Comparison of ENCODE assay signal across 8 cellular contexts in genomic region chr2:55419514-55420243, GRCh38. TPM values are rescaled to one million over a fixed set of nuclear protein-coding genes. Genes with fewer than 3 reads are reported as not detected.
A peak's percentile ranks its signal among the peaks of the same experiment; 100 is the strongest.
DNase-seq lines count a peak whose midpoint lies in the region; ATAC-seq and TF ChIP-seq lines count a peak whose summit lies in the region.

A gene with protein sequence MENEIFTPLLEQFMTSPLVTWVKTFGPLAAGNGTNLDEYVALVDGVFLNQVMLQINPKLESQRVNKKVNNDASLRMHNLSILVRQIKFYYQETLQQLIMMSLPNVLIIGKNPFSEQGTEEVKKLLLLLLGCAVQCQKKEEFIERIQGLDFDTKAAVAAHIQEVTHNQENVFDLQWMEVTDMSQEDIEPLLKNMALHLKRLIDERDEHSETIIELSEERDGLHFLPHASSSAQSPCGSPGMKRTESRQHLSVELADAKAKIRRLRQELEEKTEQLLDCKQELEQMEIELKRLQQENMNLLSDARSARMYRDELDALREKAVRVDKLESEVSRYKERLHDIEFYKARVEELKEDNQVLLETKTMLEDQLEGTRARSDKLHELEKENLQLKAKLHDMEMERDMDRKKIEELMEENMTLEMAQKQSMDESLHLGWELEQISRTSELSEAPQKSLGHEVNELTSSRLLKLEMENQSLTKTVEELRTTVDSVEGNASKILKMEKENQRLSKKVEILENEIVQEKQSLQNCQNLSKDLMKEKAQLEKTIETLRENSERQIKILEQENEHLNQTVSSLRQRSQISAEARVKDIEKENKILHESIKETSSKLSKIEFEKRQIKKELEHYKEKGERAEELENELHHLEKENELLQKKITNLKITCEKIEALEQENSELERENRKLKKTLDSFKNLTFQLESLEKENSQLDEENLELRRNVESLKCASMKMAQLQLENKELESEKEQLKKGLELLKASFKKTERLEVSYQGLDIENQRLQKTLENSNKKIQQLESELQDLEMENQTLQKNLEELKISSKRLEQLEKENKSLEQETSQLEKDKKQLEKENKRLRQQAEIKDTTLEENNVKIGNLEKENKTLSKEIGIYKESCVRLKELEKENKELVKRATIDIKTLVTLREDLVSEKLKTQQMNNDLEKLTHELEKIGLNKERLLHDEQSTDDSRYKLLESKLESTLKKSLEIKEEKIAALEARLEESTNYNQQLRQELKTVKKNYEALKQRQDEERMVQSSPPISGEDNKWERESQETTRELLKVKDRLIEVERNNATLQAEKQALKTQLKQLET (N-terminal part only) (minus strand): TSS chr2:55419856. CDS start chr2:55419079, 777 bp downstream.

- H3K36me3 Mint-ChIP-seq in nephron (ENCODE audit: low read depth): peaks cover 9% of the 10 kb centered on the region

- peak within 1 kb of the TSS; percentile 96 to 98 (median 98) for H3K4me3 Mint-ChIP-seq in nephron

- peak within 1 kb of the TSS; percentile 93 for H3K4me3 ChIP-seq in fibroblast of the aortic adventitia (ENCODE audit: low read depth, low read length)

- ATAC-seq in stimulated activated naive CD8-positive, alpha-beta T cell treated with anti-CD3 and anti-CD28 coated beads, Interleukin-15, Interleukin-2, amounts not matched to agents 100 U/mL and 50 U/mL, for 24 hours: peak; percentile 92

- no peaks in the 10 kb centered on the region for H3K27me3 Mint-ChIP-seq in nephron (ENCODE audit: low read depth)

- no peaks in the 10 kb centered on the region for H3K9me3 Mint-ChIP-seq in nephron

- peak; percentile 99 for DNase-seq in ELF-1 (ENCODE audit: low read depth, low spot score)
- peak; percentile 89 for DNase-seq in H4 (ENCODE audit: low spot score)
- peak; percentile 97 for DNase-seq in LoVo (ENCODE audit: low spot score)
- peak; percentile 89 for DNase-seq in RWPE1 (ENCODE audit: low spot score)
- DNase-seq in activated T-helper 9 cell treated with anti-CD3 and anti-CD28 coated beads, Interleukin-2, amount 50 U/mL, for 16 hours (ENCODE audit: low read depth): peak; percentile 79
- DNase-seq in fibroblast of the aortic adventitia (ENCODE audit: low read depth): peak; percentile 97
- DNase-seq in stimulated activated naive CD8-positive, alpha-beta T cell treated with anti-CD3 and anti-CD28 coated beads, Interleukin-15, Interleukin-2, amounts not matched to agents 100 U/mL and 50 U/mL, for 24 hours: peak; percentile 92

- CTCF ChIA-PET in RWPE1 (lab: Yijun Ruan, JAX): interaction anchor here (0.6 to 0.7 kb wide), 2 partner anchors 91 to 869 kb away, joined by 3 read pairs; no protein-coding TSS in a partner anchor

- POLR2A ChIA-PET in RWPE1 (lab: Yijun Ruan, JAX; ENCODE audit: low non-redundant PET): interaction anchor here (0.5 to 0.6 kb wide), 3 partner anchors 18 to 205 kb away, joined by 3 to 4 read pairs (median 4); no protein-coding TSS in a partner anchor

- peak within 1 kb of the TSS; percentile 95 for H3K27ac ChIP-seq in RWPE1

- peaks cover 40% of the 10 kb centered on the region for H3K4me1 Mint-ChIP-seq in nephron

- H3K27ac Mint-ChIP-seq in nephron: peak within 1 kb of the TSS; percentile 91 to 99 (median 99)

- TF ChIP-seq CTCF in RWPE1 (conservative IDR thresholded peaks at IDR 0.05; ENCODE audit: low read depth): no peak
- peak; percentile 40 for TF ChIP-seq CTCF in fibroblast of the aortic adventitia (IDR thresholded peaks at IDR 0.05; ENCODE audit: insufficient read depth, low read length)
- peak; percentile 39 to 44 (median 40) for TF ChIP-seq CTCF in nephron (IDR thresholded peaks at IDR 0.05; ENCODE audit: unreplicated experiment in 3 of 3)

RNA-seq across cellular contexts. Expression of the gene that starts here (rescaled TPM):
- total RNA-seq in H4 (2014; rRNA removed; shearing (Covaris generic)): 18.7 and 19.8 TPM in 2 replicates
- 111 and 123 TPM in 2 replicates for total RNA-seq in fibroblast of the aortic adventitia (ENCODE audit: low replicate concordance)

Comparison
In these comparisons a context has a peak if more than half of its experiments do, and no peak if none do; other contexts are left out.
1. Peak in every context shown above with its lines: DNase-seq, ATAC-seq, H3K4me3 ChIP-seq and H3K27ac ChIP-seq.